In the genomic region with DNA sequence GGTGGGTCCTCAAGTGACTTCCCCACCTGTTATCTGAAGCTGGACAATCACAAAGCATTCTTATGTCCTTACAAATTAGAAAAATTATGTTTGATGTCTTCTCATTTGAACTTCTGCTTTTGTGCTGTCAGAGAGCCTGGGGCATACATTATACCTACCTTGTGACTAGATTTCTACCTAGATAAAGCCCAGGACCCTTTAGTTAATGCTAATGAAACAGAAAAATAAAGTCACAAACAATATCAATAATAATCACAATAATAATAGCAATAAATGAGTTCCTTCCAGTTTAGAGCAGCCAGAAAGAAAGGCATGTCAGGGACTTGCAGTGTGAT, we compare ENCODE assay signal across 13 cellular contexts.
"Had no signal": no experiment of that assay in that cellular context is flagged by ENCODE, and none has a peak within 500 bp of the region (broad histone marks: within the 10 kb centered on the region; RNA-seq: fewer than 3 reads in every experiment).

No MANE protein-coding gene starts in this region.

- H3K4me1 Mint-ChIP-seq: activated CD4-positive, alpha-beta T cell treated with anti-CD3 and anti-CD28 coated beads, Interleukin-2, amount 10 ng/mL, durations not matched to agents 7 days and 5 days had no signal

- H3K4me3 Mint-ChIP-seq: activated CD4-positive, alpha-beta T cell treated with anti-CD3 and anti-CD28 coated beads, Interleukin-2, amount 10 ng/mL, durations not matched to agents 7 days and 5 days; central memory CD8-positive, alpha-beta T cell; naive thymus-derived CD4-positive, alpha-beta T cell had no signal

- H3K27ac Mint-ChIP-seq: activated CD4-positive, alpha-beta T cell treated with anti-CD3 and anti-CD28 coated beads, Interleukin-2, amount 10 ng/mL, durations not matched to agents 7 days and 5 days; naive thymus-derived CD4-positive, alpha-beta T cell had no signal

- H3K27me3 Mint-ChIP-seq: activated CD4-positive, alpha-beta T cell treated with anti-CD3 and anti-CD28 coated beads, Interleukin-2, amount 10 ng/mL, durations not matched to agents 7 days and 5 days; central memory CD8-positive, alpha-beta T cell had no signal

- H3K9me3 Mint-ChIP-seq: activated CD4-positive, alpha-beta T cell treated with anti-CD3 and anti-CD28 coated beads, Interleukin-2, amount 10 ng/mL, durations not matched to agents 7 days and 5 days; central memory CD8-positive, alpha-beta T cell had no signal

- DNase-seq: activated CD4-positive, alpha-beta T cell treated with anti-CD3 and anti-CD28 coated beads, Interleukin-2, amount 10 ng/mL, durations not matched to agents 7 days and 5 days; activated CD8-positive, alpha-beta memory T cell treated with anti-CD3 and anti-CD28 coated beads for 24 hours; anterior cingulate cortex; brain microvascular endothelial cell; left lung; mammary epithelial cell; naive thymus-derived CD4-positive, alpha-beta T cell; stimulated activated CD4-positive, alpha-beta T cell treated with anti-CD3 and anti-CD28 coated beads, Interleukin-15, amount 100 ng/mL, for 24 hours; stimulated activated CD4-positive, alpha-beta T cell treated with anti-CD3 and anti-CD28 coated beads, Interleukin-4, amount 100 ng/mL, for 24 hours; stimulated activated naive CD4-positive, alpha-beta T cell treated with Interleukin-2 at 50 U/mL for 16 hours; substantia nigra; uterus had no signal

- H3K36me3 Mint-ChIP-seq: naive thymus-derived CD4-positive, alpha-beta T cell had no signal

- ATAC-seq: left lung; naive thymus-derived CD4-positive, alpha-beta T cell had no signal
